Comparison of ENCODE assay signal across 26 cellular contexts in genomic region chr10:88232978-88233537, GRCh38.
DNase-seq lines count a peak whose midpoint lies in the region; ATAC-seq and TF ChIP-seq lines count a peak whose summit lies in the region.
"Had no signal": no experiment of that assay in that cellular context is flagged by ENCODE, and none has a peak within 500 bp of the region (broad histone marks: within the 10 kb centered on the region; RNA-seq: fewer than 3 reads in every experiment).

No MANE protein-coding gene starts in this region.

- H3K27ac ChIP-seq in heart left ventricle: peak overlapping the region; percentile 24 to 75 (median 63)
- peak overlapping the region; percentile 21 for H3K27ac ChIP-seq in right cardiac atrium (ENCODE audit: low read length)
- H3K27ac ChIP-seq: SJCRH30 had no signal

- no peak for TF ChIP-seq POLR2A in heart left ventricle (IDR thresholded peaks at IDR 0.05)

- peaks cover 8% of the 10 kb centered on the region for H3K9me3 Mint-ChIP-seq in activated T-cell treated with anti-CD3 and anti-CD28 coated beads, Interleukin-2, amount 50 U/mL, for 4 hours
- H3K9me3 Mint-ChIP-seq: activated B cell treated with CpG ODN at 0.5 μM for 24 hours, GM23338, HFFc6, immature natural killer cell had no signal

- no peak overlapping the region for H3K4me3 Mint-ChIP-seq in activated T-cell treated with anti-CD3 and anti-CD28 coated beads, Interleukin-2, amount 50 U/mL, for 4 hours
- H3K4me3 Mint-ChIP-seq: activated B cell treated with CpG ODN at 0.5 μM for 24 hours; CD4-positive, CD25-positive, alpha-beta regulatory T cell; central memory CD8-positive, alpha-beta T cell; GM23338; HFFc6; immature natural killer cell; memory B cell; stimulated activated naive B cell treated with anti-CD40 and anti-IgM and Interleukin-4, amounts not matched to agents 10 μg/mL and 1 μg/mL and 100 μg/mL, for 72 hours had no signal

- intact Hi-C loops in heart left ventricle (cut with DNase I): loop anchor here in 2 of 10 donors (5.0 to 10.0 kb wide), 2 partner anchors 188 to 371 kb away; partner anchors contain the start of genes KLLN (in 1 of the 2) and PTEN (in 1 of the 2)
- intact Hi-C loops in Right ventricle myocardium superior (cut with DNase I): no loop called here
- intact Hi-C loops in right cardiac atrium (cut with DNase I): no loop called here
- intact Hi-C loops in sciatic nerve (cut with DNase I): no loop called here

- H3K4me1 ChIP-seq in heart left ventricle (peaks cover 0 to 65% (median 40%) of the 10 kb centered on the region in 12 donors), right cardiac atrium (ENCODE audit: control insufficient read depth, insufficient read depth, low read length) (peaks cover 15% of the 10 kb centered on the region)
- H3K4me1 ChIP-seq: SJCRH30 had no signal

- H3K27me3 ChIP-seq in heart left ventricle (no peaks in the 10 kb centered on the region), right cardiac atrium (ENCODE audit: control insufficient read depth, insufficient read depth) (no peaks in the 10 kb centered on the region)
- H3K27me3 ChIP-seq: SJCRH30 had no signal

- peak in 2 of 4 donors; percentile 5 to 13 for ATAC-seq in heart left ventricle
- no peak for ATAC-seq in Right ventricle myocardium superior (ENCODE audit: poor library complexity)
- ATAC-seq in right cardiac atrium: peak; percentile 33 to 36
- ATAC-seq in sciatic nerve: peak; percentile 80
- no peak for ATAC-seq in GM18498 (IDR thresholded peaks at IDR 0.05; ENCODE audit: unreplicated experiment)
- no peak for ATAC-seq in activated T-cell treated with anti-CD3 and anti-CD28 coated beads, Interleukin-2, amount 50 U/mL, for 4 hours
- ATAC-seq: left colon; stimulated activated naive B cell treated with anti-CD40 and anti-IgM and Interleukin-4, amounts not matched to agents 10 μg/mL and 1 μg/mL and 100 μg/mL, for 72 hours had no signal

- H3K4me1 Mint-ChIP-seq in activated T-cell treated with anti-CD3 and anti-CD28 coated beads, Interleukin-2, amount 50 U/mL, for 4 hours (ENCODE audit: low read depth): peaks cover 3% of the 10 kb centered on the region
- H3K4me1 Mint-ChIP-seq: activated B cell treated with CpG ODN at 0.5 μM for 24 hours; central memory CD8-positive, alpha-beta T cell; immature natural killer cell had no signal

- H3K4me3 ChIP-seq in heart left ventricle (no peak overlapping the region), right cardiac atrium (ENCODE audit: low read length) (no peak overlapping the region)
- H3K4me3 ChIP-seq: GM23338, psoas muscle, SJCRH30 had no signal

- no peak for TF ChIP-seq CTCF in heart left ventricle (IDR thresholded peaks at IDR 0.05)

- H3K9me3 ChIP-seq in heart left ventricle (peaks cover 0 to 3% (median 0%) of the 10 kb centered on the region in 12 donors), right cardiac atrium (ENCODE audit: control insufficient read depth, low read length) (no peaks in the 10 kb centered on the region)
- H3K9me3 ChIP-seq: psoas muscle, SJCRH30 had no signal

- H3K36me3 Mint-ChIP-seq in activated T-cell treated with anti-CD3 and anti-CD28 coated beads, Interleukin-2, amount 50 U/mL, for 4 hours (ENCODE audit: insufficient read depth): no peaks in the 10 kb centered on the region
- H3K36me3 Mint-ChIP-seq: CD4-positive, CD25-positive, alpha-beta regulatory T cell had no signal

- H3K27me3 Mint-ChIP-seq in activated T-cell treated with anti-CD3 and anti-CD28 coated beads, Interleukin-2, amount 50 U/mL, for 4 hours (ENCODE audit: low read depth): peaks cover 2% of the 10 kb centered on the region
- H3K27me3 Mint-ChIP-seq: activated B cell treated with CpG ODN at 0.5 μM for 24 hours; CD4-positive, CD25-positive, alpha-beta regulatory T cell; central memory CD8-positive, alpha-beta T cell; memory B cell; stimulated activated naive B cell treated with anti-CD40 and anti-IgM and Interleukin-4, amounts not matched to agents 10 μg/mL and 1 μg/mL and 100 μg/mL, for 72 hours had no signal

- H3K36me3 ChIP-seq in heart left ventricle: no peaks in the 10 kb centered on the region
- H3K36me3 ChIP-seq: SJCRH30 had no signal

- 81 to 86% (median 84%) methylated on average over 8 of the region's 8 CpGs for WGBS in heart left ventricle, 4 donors
- WGBS in right cardiac atrium: 61% methylated on average over 8 of the region's 8 CpGs

- DNase-seq in heart left ventricle (peak in 1 of 5 donors; percentile 45), Right ventricle myocardium superior (no peak), right cardiac atrium (peak in 2 of 3 donors; percentile 52 to 64), sciatic nerve (ENCODE audit: low spot score) (peak; percentile 69), DMS79 treated with DMSO at 0.1 percent for 48 hours (lab: John Stamatoyannopoulos, UW) (no peak), kidney tubule cell (ENCODE audit: low spot score) (no peak)
- DNase-seq in activated T-cell treated with anti-CD3 and anti-CD28 coated beads, Interleukin-2, amount 50 U/mL, for 4 hours: no peak
- DNase-seq: activated B cell treated with CpG ODN at 0.5 μM for 24 hours; activated T-cell treated with anti-CD3 and anti-CD28 coated beads, Interleukin-2, amount 50 U/mL, for 48 hours; CD4-positive, CD25-positive, alpha-beta regulatory T cell; dermis blood vessel endothelial cell; HFFc6; immature natural killer cell; IMR-90; MV-4-11; NCI-H1436 treated with DMSO at 0.1 percent for 48 hours; NCI-H774; SJCRH30; stimulated activated naive B cell treated with anti-CD40 and anti-IgM and Interleukin-4, amounts not matched to agents 10 μg/mL and 1 μg/mL and 100 μg/mL, for 72 hours; T-helper 1 cell had no signal

Comparison
In these comparisons a context has a peak if more than half of its experiments do, and no peak if none do; other contexts are left out.
1. ATAC-seq: peak in right cardiac atrium (2 of 2) and sciatic nerve (single experiment); none in Right ventricle myocardium superior (single experiment), GM18498 (single experiment) and activated T-cell treated with anti-CD3 and anti-CD28 coated beads, Interleukin-2, amount 50 U/mL, for 4 hours (0 of 2).
2. DNase-seq: peak in right cardiac atrium (2 of 3) and sciatic nerve (single experiment); none in Right ventricle myocardium superior (single experiment), DMS79 treated with DMSO at 0.1 percent for 48 hours (single experiment), activated T-cell treated with anti-CD3 and anti-CD28 coated beads, Interleukin-2, amount 50 U/mL, for 4 hours (single experiment) and kidney tubule cell (single experiment).